In genomic region chr11:911031-911889, GRCh38 we compare ENCODE assay signal across 8 cellular contexts. TPM values are rescaled to one million over a fixed set of nuclear protein-coding genes. Genes with fewer than 3 reads are reported as not detected.
DNase-seq lines count a peak whose midpoint lies in the region; ATAC-seq and TF ChIP-seq lines count a peak whose summit lies in the region.

No MANE protein-coding gene starts in this region.

- no peak for TF ChIP-seq RAD21 in Ishikawa (IDR thresholded peaks at IDR 0.05; ENCODE audit: low read depth)

- H3K36me3 Mint-ChIP-seq in CD8-positive, alpha-beta memory T cell: peaks cover 0 to 10% (median 0%) of the 10 kb centered on the region in 3 donors
- no peaks in the 10 kb centered on the region for H3K36me3 Mint-ChIP-seq in naive B cell

- CTCF ChIA-PET in CD8-positive, alpha-beta memory T cell (lab: Charles Lee): interaction anchor here (1.9 kb wide), 1 partner anchor 14 kb away, joined by 7 read pairs; no protein-coding TSS in a partner anchor

- H3K27me3 Mint-ChIP-seq in CD8-positive, alpha-beta memory T cell: no peaks in the 10 kb centered on the region
- H3K27me3 Mint-ChIP-seq in naive B cell: no peaks in the 10 kb centered on the region

- no peaks in the 10 kb centered on the region for H3K36me3 ChIP-seq in CD8-positive, alpha-beta memory T cell (ENCODE audit: insufficient read depth, low read length)
- H3K36me3 ChIP-seq in thymus (ENCODE audit: control insufficient read depth, insufficient read depth): peaks cover 4% of the 10 kb centered on the region

- peak overlapping the region; percentile 55 for H3K27ac ChIP-seq in CD8-positive, alpha-beta memory T cell (ENCODE audit: low read depth, low read length)
- peak overlapping the region; percentile 74 for H3K27ac ChIP-seq in thymus (ENCODE audit: low read depth)

- no peak for TF ChIP-seq EP300 in Ishikawa (IDR thresholded peaks at IDR 0.05; ENCODE audit: borderline replicate concordance)

- H3K4me1 Mint-ChIP-seq in CD8-positive, alpha-beta memory T cell: peaks cover 9 to 28% (median 12%) of the 10 kb centered on the region in 3 donors
- H3K4me1 Mint-ChIP-seq in naive B cell: peaks cover 28 to 35% (median 29%) of the 10 kb centered on the region in 3 donors

- 3% methylated on average over 68 of the region's 68 CpGs for WGBS in thymus

- no peaks in the 10 kb centered on the region for H3K9me3 Mint-ChIP-seq in CD8-positive, alpha-beta memory T cell
- H3K9me3 Mint-ChIP-seq in naive B cell: no peaks in the 10 kb centered on the region

- H3K4me3 ChIP-seq in CD8-positive, alpha-beta memory T cell (ENCODE audit: low read length): peak overlapping the region; percentile 58
- H3K4me3 ChIP-seq in epithelial cell of esophagus (ENCODE audit: low read length) (peak overlapping the region; percentile 55), thymus (ENCODE audit: low read length) (peak overlapping the region; percentile 62)

- peak overlapping the region; percentile 82 to 93 (median 91) for H3K4me3 Mint-ChIP-seq in CD8-positive, alpha-beta memory T cell
- peak overlapping the region; percentile 78 to 97 (median 90) for H3K4me3 Mint-ChIP-seq in naive B cell

- POLR2A ChIA-PET in CD8-positive, alpha-beta memory T cell (lab: Charles Lee): interaction anchor here (0.6 kb wide), 1 partner anchor 661 kb away, joined by 3 read pairs; the partner anchor contains the start of gene DUSP8

- peak; percentile 41 for ATAC-seq in GM21360 (IDR thresholded peaks at IDR 0.05; ENCODE audit: unreplicated experiment)
- ATAC-seq in naive B cell (ENCODE audit: low read depth in 2 of 2): peak; percentile 46 to 50

- TF ChIP-seq CTCF in epithelial cell of esophagus (IDR thresholded peaks at IDR 0.05; ENCODE audit: insufficient read depth, low read depth, low read length, missing control alignments): no peak

- peak overlapping the region; percentile 60 to 89 (median 74) for H3K27ac Mint-ChIP-seq in CD8-positive, alpha-beta memory T cell
- H3K27ac Mint-ChIP-seq in naive B cell: peak overlapping the region in 5 of 6 donors; percentile 30 to 97 (median 89)

- H3K4me1 ChIP-seq in CD8-positive, alpha-beta memory T cell (ENCODE audit: insufficient read depth, low read length): peaks cover 15% of the 10 kb centered on the region
- peaks cover 15% of the 10 kb centered on the region for H3K4me1 ChIP-seq in thymus (ENCODE audit: control insufficient read depth, insufficient read depth, low read length)

- H3K9me3 ChIP-seq in CD8-positive, alpha-beta memory T cell (ENCODE audit: low read length): no peaks in the 10 kb centered on the region
- no peaks in the 10 kb centered on the region for H3K9me3 ChIP-seq in thymus (ENCODE audit: control insufficient read depth)

- H3K27me3 ChIP-seq in CD8-positive, alpha-beta memory T cell (ENCODE audit: insufficient read depth, low read length, poor library complexity, severe bottlenecking): no peaks in the 10 kb centered on the region
- H3K27me3 ChIP-seq in thymus (ENCODE audit: control insufficient read depth, insufficient read depth): no peaks in the 10 kb centered on the region

- peak in 3 of 5 donors; percentile 10 to 41 (median 14) for DNase-seq in CD8-positive, alpha-beta memory T cell
- peak; percentile 31 to 42 for DNase-seq in activated CD4-positive, alpha-beta T cell treated with anti-CD3 and anti-CD28 coated beads for 4 hours
- DNase-seq in epithelial cell of esophagus (ENCODE audit: low read depth) (peak; percentile 42), naive B cell (no peak), SHP77 (lab: John Stamatoyannopoulos, UW) (no peak)

TF ChIP-seq in Ishikawa, 13 proteins besides CTCF, POLR2A, EP300 and RAD21:
- TF ChIP-seq NFIC (IDR thresholded peaks at IDR 0.05): no peak
- TF ChIP-seq TCF12 (IDR thresholded peaks at IDR 0.05; ENCODE audit: low read depth): 0 out of 2 replicates have a peak, but pooled peaks have one; percentile 23
- TF ChIP-seq, protein P1, sequence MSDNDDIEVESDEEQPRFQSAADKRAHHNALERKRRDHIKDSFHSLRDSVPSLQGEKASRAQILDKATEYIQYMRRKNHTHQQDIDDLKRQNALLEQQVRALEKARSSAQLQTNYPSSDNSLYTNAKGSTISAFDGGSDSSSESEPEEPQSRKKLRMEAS (IDR thresholded peaks at IDR 0.05): peak; percentile 86
- TF ChIP-seq YY1 (IDR thresholded peaks at IDR 0.05; ENCODE audit: low read depth): peak; percentile 68
- no peak for TF ChIP-seq USF1 (IDR thresholded peaks at IDR 0.05)
- TF ChIP-seq TEAD4 (IDR thresholded peaks at IDR 0.05): no peak
- no peak for TF ChIP-seq CREB1 (IDR thresholded peaks at IDR 0.05; ENCODE audit: low read depth)
- peak; percentile 52; the same call in 1 of the 2 replicates for TF ChIP-seq ZBTB7A (IDR thresholded peaks at IDR 0.05; ENCODE audit: low read depth)

RNA-seq across cellular contexts. Expression of gene CHID1, which starts 0.7 kb away (rescaled TPM):
- 10 to 100 TPM; 87.2 to 94.1 TPM for total RNA-seq in CD8-positive, alpha-beta memory T cell
- polyA plus RNA-seq in CD8-positive, alpha-beta memory T cell: 57.1 TPM
- polyA plus RNA-seq in naive B cell (ENCODE audit: low read depth in 6 of 6): 10 to 100 TPM; 39.0 to 69.7 (median 47.2) TPM
- polyA plus RNA-seq in thymus: 35.7 TPM

RNA-seq across cellular contexts. Expression of gene AP2A2, which starts 14.4 kb away (rescaled TPM):
- 10 to 100 TPM; 38.8 to 42.8 TPM for total RNA-seq in CD8-positive, alpha-beta memory T cell
- 13.9 TPM for polyA plus RNA-seq in CD8-positive, alpha-beta memory T cell
- polyA plus RNA-seq in naive B cell (ENCODE audit: low read depth in 6 of 6) (1 to 10 TPM; 3.3 to 9.2 (median 4.7) TPM), thymus (57.2 TPM)

Comparison
In these comparisons a context has a peak if more than half of its experiments do, and no peak if none do; other contexts are left out.
1. DNase-seq: peak in CD8-positive, alpha-beta memory T cell (3 of 5), activated CD4-positive, alpha-beta T cell treated with anti-CD3 and anti-CD28 coated beads for 4 hours (2 of 2) and epithelial cell of esophagus (single experiment); none in naive B cell (single experiment) and SHP77 (0 of 2).
2. Peak in every context shown above with its lines, with median percentiles within 50 percentile points of each other: H3K4me3 ChIP-seq.